10 cellular contexts compared by ENCODE assay signal in the genomic region with DNA sequence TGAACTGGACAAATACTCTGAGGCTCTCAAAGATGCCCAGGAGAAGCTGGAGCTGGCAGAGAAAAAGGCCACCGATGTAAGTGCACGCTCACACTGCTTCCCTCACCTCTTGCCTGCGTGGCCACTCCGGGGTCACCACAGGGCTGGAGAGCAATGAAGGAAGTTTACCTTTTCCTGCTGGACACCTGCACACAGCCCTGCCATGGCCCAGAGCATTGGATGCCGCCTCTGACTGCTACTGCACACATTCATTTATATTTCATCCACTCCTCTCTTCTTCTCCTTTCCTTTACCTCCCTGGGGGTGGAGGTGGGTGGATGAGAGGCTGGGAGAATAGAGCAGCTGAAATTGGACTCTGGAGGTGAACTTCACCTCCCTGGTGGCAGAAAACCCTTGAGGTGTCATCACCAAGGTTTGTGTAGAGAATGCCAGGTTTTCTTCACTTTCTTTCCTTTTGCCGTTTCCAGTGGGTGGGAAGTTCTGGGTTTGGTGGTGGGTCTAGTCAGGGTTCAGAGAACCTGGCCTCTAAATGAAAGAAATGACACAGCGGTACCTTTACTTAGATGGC. TPM values are rescaled to one million over a fixed set of nuclear protein-coding genes. Genes with fewer than 3 reads are reported as not detected.
DNase-seq lines count a peak whose midpoint lies in the region; ATAC-seq and TF ChIP-seq lines count a peak whose summit lies in the region.
"Had no signal": no experiment of that assay in that cellular context is flagged by ENCODE, and none has a peak within 500 bp of the region (broad histone marks: within the 10 kb centered on the region; RNA-seq: fewer than 3 reads in every experiment).

No MANE protein-coding gene starts in this region.

- no peak overlapping the region for H3K4me3 ChIP-seq in CD4-positive, alpha-beta memory T cell (ENCODE audit: low read length in 2 of 2)
- H3K4me3 ChIP-seq in SJCRH30: peak overlapping the region; percentile 67
- H3K4me3 ChIP-seq in fibroblast of the aortic adventitia (ENCODE audit: low read depth, low read length): peak overlapping the region; percentile 98

- DNase-seq in CD4-positive, alpha-beta memory T cell: no peak
- no peak for DNase-seq in SJCRH30
- no peak for DNase-seq in fibroblast of the aortic adventitia (ENCODE audit: low read depth)
- no peak for DNase-seq in osteocyte (ENCODE audit: extremely low spot score, unreplicated experiment)
- no peak for DNase-seq in activated gamma-delta T cell (lab: John Stamatoyannopoulos, UW)
- no peak for DNase-seq in mucosa of gallbladder (ENCODE audit: low spot score)
- DNase-seq: activated CD4-positive, CD25-positive, alpha-beta regulatory T cell treated with anti-CD3 and anti-CD28 coated beads, Interleukin-2, amount 50 U/mL, for 72 hours; NCI-H1092 had no signal

- POLR2A ChIA-PET in CD4-positive, alpha-beta memory T cell (lab: Charles Lee; ENCODE audit: partially characterized antibody): no interaction called here

- no peaks in the 10 kb centered on the region for H3K9me3 ChIP-seq in CD4-positive, alpha-beta memory T cell (ENCODE audit: control insufficient read depth in 1 of 2, low read length in 2 of 2)
- no peaks in the 10 kb centered on the region; the same call in 1 of the 2 replicates for H3K9me3 ChIP-seq in SJCRH30 (replicated peaks)

- H3K36me3 Mint-ChIP-seq in CD4-positive, alpha-beta memory T cell: peaks cover 0 to 5% of the 10 kb centered on the region in 2 donors
- H3K36me3 Mint-ChIP-seq in osteocyte (ENCODE audit: unreplicated experiment): peaks cover 37% of the 10 kb centered on the region

- no peaks in the 10 kb centered on the region for H3K9me3 Mint-ChIP-seq in CD4-positive, alpha-beta memory T cell
- peaks cover 4% of the 10 kb centered on the region for H3K9me3 Mint-ChIP-seq in osteocyte (ENCODE audit: unreplicated experiment)

- CTCF ChIA-PET in CD4-positive, alpha-beta memory T cell (lab: Charles Lee; ENCODE audit: partially characterized antibody): interaction anchor here (7.3 kb wide), 1 partner anchor 49 kb away, joined by 118 read pairs; no protein-coding TSS in a partner anchor

- no peak overlapping the region for H3K27ac Mint-ChIP-seq in CD4-positive, alpha-beta memory T cell
- H3K27ac Mint-ChIP-seq in osteocyte (ENCODE audit: unreplicated experiment): peak overlapping the region; percentile 99

- H3K4me1 ChIP-seq in CD4-positive, alpha-beta memory T cell (ENCODE audit: insufficient read depth, low read length): peaks cover 22% of the 10 kb centered on the region
- H3K4me1 ChIP-seq in SJCRH30: peaks cover 10% of the 10 kb centered on the region; the same call in 1 of the 2 replicates

- peaks cover 45% of the 10 kb centered on the region for H3K27me3 ChIP-seq in CD4-positive, alpha-beta memory T cell (ENCODE audit: insufficient read depth, low read length)
- no peaks in the 10 kb centered on the region for H3K27me3 ChIP-seq in SJCRH30

- H3K27me3 Mint-ChIP-seq in CD4-positive, alpha-beta memory T cell: peaks cover 39 to 55% of the 10 kb centered on the region in 2 donors
- no peaks in the 10 kb centered on the region for H3K27me3 Mint-ChIP-seq in osteocyte (ENCODE audit: unreplicated experiment)

- intact Hi-C loops in CD4-positive, alpha-beta memory T cell (cut with micrococcal nuclease): no loop called here

- peaks cover 6 to 28% (median 19%) of the 10 kb centered on the region in 4 donors for H3K4me1 Mint-ChIP-seq in CD4-positive, alpha-beta memory T cell
- peaks cover 57% of the 10 kb centered on the region for H3K4me1 Mint-ChIP-seq in osteocyte (ENCODE audit: unreplicated experiment)

- ATAC-seq in HG03439 (IDR thresholded peaks at IDR 0.05; ENCODE audit: unreplicated experiment) (no peak), HG02763 (IDR thresholded peaks at IDR 0.05; ENCODE audit: unreplicated experiment) (no peak)

- no peak overlapping the region for H3K27ac ChIP-seq in CD4-positive, alpha-beta memory T cell (ENCODE audit: low read depth, low read length)
- H3K27ac ChIP-seq in SJCRH30: no peak overlapping the region

- H3K36me3 ChIP-seq in CD4-positive, alpha-beta memory T cell (ENCODE audit: insufficient read depth, low read length): no peaks in the 10 kb centered on the region
- 0 out of 2 replicates have a peak, but pooled peaks cover 2% of the 10 kb centered on the region for H3K36me3 ChIP-seq in SJCRH30

- peak overlapping the region in 6 of 8 donors; percentile 31 to 67 (median 58) for H3K4me3 Mint-ChIP-seq in CD4-positive, alpha-beta memory T cell
- peak overlapping the region; percentile 99 for H3K4me3 Mint-ChIP-seq in osteocyte (ENCODE audit: unreplicated experiment)

- TF ChIP-seq CTCF in fibroblast of the aortic adventitia (IDR thresholded peaks at IDR 0.05; ENCODE audit: insufficient read depth, low read length) (no peak), osteocyte (IDR thresholded peaks at IDR 0.05) (no peak)

RNA-seq across cellular contexts. Expression of a gene that starts 1.6 kb away (rescaled TPM):
- 10 to 100 TPM; 25.5 to 29.4 TPM for total RNA-seq in CD4-positive, alpha-beta memory T cell
- polyA plus RNA-seq in CD4-positive, alpha-beta memory T cell: 10 to 100 TPM in 1 of 2 donors, 1 to 10 TPM in 1; 8.5 to 11.2 TPM
- 57.5 and 58.2 TPM in 2 replicates for total RNA-seq in SJCRH30 (2014; rRNA removed; shearing (Covaris generic))
- total RNA-seq in fibroblast of the aortic adventitia (ENCODE audit: low replicate concordance) (261 and 746 TPM in 2 replicates), osteocyte (1,635 and 1,747 TPM in 2 replicates), mucosa of gallbladder (1,361 TPM)

Comparison
In these comparisons a context has a peak if more than half of its experiments do, and no peak if none do; other contexts are left out.
1. H3K4me3 ChIP-seq: peak in SJCRH30 (single experiment) and fibroblast of the aortic adventitia (single experiment); none in CD4-positive, alpha-beta memory T cell (0 of 2).